21 cellular contexts compared by ENCODE assay signal in genomic region chr16:75241955-75242354, GRCh38. TPM values are rescaled to one million over a fixed set of nuclear protein-coding genes. Genes with fewer than 3 reads are reported as not detected.
DNase-seq lines count a peak whose midpoint lies in the region; ATAC-seq and TF ChIP-seq lines count a peak whose summit lies in the region.
"Had no signal": no experiment of that assay in that cellular context is flagged by ENCODE, and none has a peak within 500 bp of the region (broad histone marks: within the 10 kb centered on the region; RNA-seq: fewer than 3 reads in every experiment).

No MANE protein-coding gene starts in this region.

- H3K27ac ChIP-seq in AG04450 (ENCODE audit: low read depth, low read length) (peak overlapping the region; percentile 31), angular gyrus (ENCODE audit: low read depth, low read length) (peak overlapping the region; percentile 99), gastrocnemius medialis (peak overlapping the region; percentile 53 to 99 (median 98))
- H3K27ac ChIP-seq: HL-60, KMS-11 had no signal

- no peaks in the 10 kb centered on the region for H3K36me3 Mint-ChIP-seq in glutamatergic neuron (ENCODE audit: unreplicated experiment)
- no peaks in the 10 kb centered on the region for H3K36me3 Mint-ChIP-seq in activated T-helper 1 cell treated with anti-CD3 and anti-CD28 coated beads, Interleukin-12 subunit alpha, Interleukin-12 subunit beta, Interleukin-2, Interleukin-4 antibody, amounts not matched to agents 30 ng/mL and 10 ng/mL and 1 ng/mL, durations not matched to agents 14 hours and 24 hours and 36 hours (ENCODE audit: low read depth)

- ATAC-seq in gastrocnemius medialis (no peak), GM21737 (IDR thresholded peaks at IDR 0.05; ENCODE audit: unreplicated experiment) (no peak)
- ATAC-seq: A549 had no signal

- CTCF ChIA-PET in AG04450 (lab: Charles Lee), result no interaction called here

- DNase-seq in AG04450 (ENCODE audit: low read depth, low spot score) (no peak), glutamatergic neuron (no peak), gastrocnemius medialis (no peak), DMS79 treated with DMSO at 0.1 percent for 48 hours (lab: John Stamatoyannopoulos, UW) (no peak), SHP77 (lab: John Stamatoyannopoulos, UW) (no peak)
- no peak for DNase-seq in activated T-helper 1 cell treated with anti-CD3 and anti-CD28 coated beads, Interleukin-12 subunit alpha, Interleukin-12 subunit beta, Interleukin-2, Interleukin-4 antibody, amounts not matched to agents 30 ng/mL and 10 ng/mL and 1 ng/mL, durations not matched to agents 14 hours and 24 hours and 36 hours (ENCODE audit: low spot score)
- DNase-seq: AML-193, DMS79, GOT3, MG63, NCI-H1092 treated with DMSO at 0.1 percent for 48 hours, NCI-H1694, NCI-H345, NCI-H526 treated with DMSO at 0.1 percent for 48 hours, RPMI8226 had no signal

- POLR2A ChIA-PET in AG04450 (lab: Yijun Ruan, JAX), result interaction anchor here (0.6 kb wide), 1 partner anchor 8 kb away, joined by 3 read pairs; no protein-coding TSS in a partner anchor

- H3K9me3 ChIP-seq in AG04450 (ENCODE audit: control insufficient read depth, insufficient read depth, low read length) (no peaks in the 10 kb centered on the region; the same call in 1 of the 2 replicates), gastrocnemius medialis (no peaks in the 10 kb centered on the region)
- H3K9me3 ChIP-seq: A549, MG63 had no signal

- H3K4me1 Mint-ChIP-seq in glutamatergic neuron (ENCODE audit: low read depth, unreplicated experiment), result peaks cover 43% of the 10 kb centered on the region
- no peaks in the 10 kb centered on the region for H3K4me1 Mint-ChIP-seq in activated T-helper 1 cell treated with anti-CD3 and anti-CD28 coated beads, Interleukin-12 subunit alpha, Interleukin-12 subunit beta, Interleukin-2, Interleukin-4 antibody, amounts not matched to agents 30 ng/mL and 10 ng/mL and 1 ng/mL, durations not matched to agents 14 hours and 24 hours and 36 hours (ENCODE audit: low read depth)

- no peak for TF ChIP-seq CTCF in AG04450 (IDR thresholded peaks at IDR 0.05; ENCODE audit: low read depth, low read length)
- no peak for TF ChIP-seq CTCF in glutamatergic neuron (IDR thresholded peaks at IDR 0.05; ENCODE audit: partially characterized antibody, unreplicated experiment)
- TF ChIP-seq CTCF in gastrocnemius medialis (IDR thresholded peaks at IDR 0.05 in 4 of 5, conservative IDR thresholded peaks at IDR 0.05 in 1 of 5), result no peak

- H3K4me1 ChIP-seq in gastrocnemius medialis, result peaks cover 76 to 80% of the 10 kb centered on the region in 2 donors

- H3K27me3 Mint-ChIP-seq in glutamatergic neuron (ENCODE audit: unreplicated experiment), result peaks cover 21% of the 10 kb centered on the region
- peaks cover 3% of the 10 kb centered on the region for H3K27me3 Mint-ChIP-seq in activated T-helper 1 cell treated with anti-CD3 and anti-CD28 coated beads, Interleukin-12 subunit alpha, Interleukin-12 subunit beta, Interleukin-2, Interleukin-4 antibody, amounts not matched to agents 30 ng/mL and 10 ng/mL and 1 ng/mL, durations not matched to agents 14 hours and 24 hours and 36 hours (ENCODE audit: insufficient read depth)

- TF ChIP-seq POLR2A in gastrocnemius medialis (IDR thresholded peaks at IDR 0.05), result no peak

- no peak overlapping the region for H3K4me3 Mint-ChIP-seq in glutamatergic neuron (ENCODE audit: unreplicated experiment)
- H3K4me3 Mint-ChIP-seq in activated T-helper 1 cell treated with anti-CD3 and anti-CD28 coated beads, Interleukin-12 subunit alpha, Interleukin-12 subunit beta, Interleukin-2, Interleukin-4 antibody, amounts not matched to agents 30 ng/mL and 10 ng/mL and 1 ng/mL, durations not matched to agents 14 hours and 24 hours and 36 hours, result no peak overlapping the region

- peak overlapping the region; percentile 59 for H3K27ac Mint-ChIP-seq in glutamatergic neuron (ENCODE audit: unreplicated experiment)
- H3K27ac Mint-ChIP-seq in activated T-helper 1 cell treated with anti-CD3 and anti-CD28 coated beads, Interleukin-12 subunit alpha, Interleukin-12 subunit beta, Interleukin-2, Interleukin-4 antibody, amounts not matched to agents 30 ng/mL and 10 ng/mL and 1 ng/mL, durations not matched to agents 14 hours and 24 hours and 36 hours, result no peak overlapping the region

- H3K9me3 Mint-ChIP-seq in glutamatergic neuron (ENCODE audit: unreplicated experiment), result peaks cover 26% of the 10 kb centered on the region
- no peaks in the 10 kb centered on the region for H3K9me3 Mint-ChIP-seq in activated T-helper 1 cell treated with anti-CD3 and anti-CD28 coated beads, Interleukin-12 subunit alpha, Interleukin-12 subunit beta, Interleukin-2, Interleukin-4 antibody, amounts not matched to agents 30 ng/mL and 10 ng/mL and 1 ng/mL, durations not matched to agents 14 hours and 24 hours and 36 hours

- H3K36me3 ChIP-seq in gastrocnemius medialis, result peaks cover 0 to 14% of the 10 kb centered on the region in 2 donors

- intact Hi-C loops in gastrocnemius medialis (cut with DNase I; ENCODE audit: low total_unique reads), result no loop called here
- intact Hi-C loops in activated T-helper 1 cell treated with anti-CD3 and anti-CD28 coated beads, Interleukin-12 subunit alpha, Interleukin-12 subunit beta, Interleukin-2, Interleukin-4 antibody, amounts not matched to agents 30 ng/mL and 10 ng/mL and 1 ng/mL, durations not matched to agents 14 hours and 24 hours and 36 hours (cut with micrococcal nuclease), result no loop called here

- no peak overlapping the region for H3K4me3 ChIP-seq in AG04450 (ENCODE audit: low read depth, low read length)
- no peak overlapping the region for H3K4me3 ChIP-seq in gastrocnemius medialis
- H3K4me3 ChIP-seq: A549, MG63 had no signal

- H3K27me3 ChIP-seq in AG04450 (ENCODE audit: control insufficient read depth, insufficient read depth, low read length) (no peaks in the 10 kb centered on the region), gastrocnemius medialis (no peaks in the 10 kb centered on the region)
- H3K27me3 ChIP-seq: MG63 had no signal

- in situ Hi-C loops in gastrocnemius medialis (cut with MboI; ENCODE audit: low sequenced_read_pairs in 4 of 4), result no loop called here

RNA-seq across cellular contexts. Expression of gene BCAR1, which starts 9.5 kb away (rescaled TPM):
- 16.1 and 26.9 TPM in 2 replicates for polyA plus RNA-seq in AG04450 (2011; rRNA removed)
- 20.3 and 25.8 TPM in 2 replicates for polyA minus RNA-seq in AG04450 (2011; rRNA and poly(A)+ RNA removed)
- total RNA-seq in glutamatergic neuron (ENCODE audit: unreplicated experiment) (212 TPM), gastrocnemius medialis (100 to 1,000 TPM; 101 to 153 (median 145) TPM)
- total RNA-seq in activated T-helper 1 cell treated with anti-CD3 and anti-CD28 coated beads, Interleukin-12 subunit alpha, Interleukin-12 subunit beta, Interleukin-2, Interleukin-4 antibody, amounts not matched to agents 30 ng/mL and 10 ng/mL and 1 ng/mL, durations not matched to agents 14 hours and 24 hours and 36 hours, result 0.13 and 0.61 TPM in 2 replicates

RNA-seq across cellular contexts. Expression of gene CTRB1, which starts 23.2 kb away (rescaled TPM):
- not detected in 2 replicates for polyA plus RNA-seq in AG04450 (2011; rRNA removed)
- not detected in 2 replicates for polyA minus RNA-seq in AG04450 (2011; rRNA and poly(A)+ RNA removed)
- total RNA-seq in glutamatergic neuron (ENCODE audit: unreplicated experiment) (not detected), gastrocnemius medialis (not detected)
- not detected in 2 replicates for total RNA-seq in activated T-helper 1 cell treated with anti-CD3 and anti-CD28 coated beads, Interleukin-12 subunit alpha, Interleukin-12 subunit beta, Interleukin-2, Interleukin-4 antibody, amounts not matched to agents 30 ng/mL and 10 ng/mL and 1 ng/mL, durations not matched to agents 14 hours and 24 hours and 36 hours
- total RNA-seq: OCI-LY7 had no signal
- polyA plus RNA-seq: A549 had no signal

RNA-seq across cellular contexts. Expression of gene CTRB2, which starts 35.0 kb away (rescaled TPM):
- polyA plus RNA-seq in AG04450 (2011; rRNA removed), result not detected in 2 replicates
- not detected in 2 replicates for polyA minus RNA-seq in AG04450 (2011; rRNA and poly(A)+ RNA removed)
- total RNA-seq in glutamatergic neuron (ENCODE audit: unreplicated experiment) (not detected), gastrocnemius medialis (1 to 10 TPM in 1 of 4 donors, not detected in 3; 3.0 TPM)
- not detected in 2 replicates for total RNA-seq in activated T-helper 1 cell treated with anti-CD3 and anti-CD28 coated beads, Interleukin-12 subunit alpha, Interleukin-12 subunit beta, Interleukin-2, Interleukin-4 antibody, amounts not matched to agents 30 ng/mL and 10 ng/mL and 1 ng/mL, durations not matched to agents 14 hours and 24 hours and 36 hours
- total RNA-seq: OCI-LY7 had no signal
- polyA plus RNA-seq: A549 had no signal

Comparison
In these comparisons a context has a peak if more than half of its experiments do, and no peak if none do; other contexts are left out.
1. H3K27ac ChIP-seq: peak in every context shown above with its lines; median percentile 99 in angular gyrus; 98 in gastrocnemius medialis; 31 in AG04450.
2. RNA of gene BCAR1, which starts 9.5 kb away (total RNA-seq): 212 TPM in glutamatergic neuron (single experiment) and 101 to 153 TPM in gastrocnemius medialis; 0.13 to 0.61 TPM in activated T-helper 1 cell treated with anti-CD3 and anti-CD28 coated beads, Interleukin-12 subunit alpha, Interleukin-12 subunit beta, Interleukin-2, Interleukin-4 antibody, amounts not matched to agents 30 ng/mL and 10 ng/mL and 1 ng/mL, durations not matched to agents 14 hours and 24 hours and 36 hours; every median in the first group is over 10 times any median in the second.